Comparison of ENCODE assay signal across 8 cellular contexts in the genomic region with DNA sequence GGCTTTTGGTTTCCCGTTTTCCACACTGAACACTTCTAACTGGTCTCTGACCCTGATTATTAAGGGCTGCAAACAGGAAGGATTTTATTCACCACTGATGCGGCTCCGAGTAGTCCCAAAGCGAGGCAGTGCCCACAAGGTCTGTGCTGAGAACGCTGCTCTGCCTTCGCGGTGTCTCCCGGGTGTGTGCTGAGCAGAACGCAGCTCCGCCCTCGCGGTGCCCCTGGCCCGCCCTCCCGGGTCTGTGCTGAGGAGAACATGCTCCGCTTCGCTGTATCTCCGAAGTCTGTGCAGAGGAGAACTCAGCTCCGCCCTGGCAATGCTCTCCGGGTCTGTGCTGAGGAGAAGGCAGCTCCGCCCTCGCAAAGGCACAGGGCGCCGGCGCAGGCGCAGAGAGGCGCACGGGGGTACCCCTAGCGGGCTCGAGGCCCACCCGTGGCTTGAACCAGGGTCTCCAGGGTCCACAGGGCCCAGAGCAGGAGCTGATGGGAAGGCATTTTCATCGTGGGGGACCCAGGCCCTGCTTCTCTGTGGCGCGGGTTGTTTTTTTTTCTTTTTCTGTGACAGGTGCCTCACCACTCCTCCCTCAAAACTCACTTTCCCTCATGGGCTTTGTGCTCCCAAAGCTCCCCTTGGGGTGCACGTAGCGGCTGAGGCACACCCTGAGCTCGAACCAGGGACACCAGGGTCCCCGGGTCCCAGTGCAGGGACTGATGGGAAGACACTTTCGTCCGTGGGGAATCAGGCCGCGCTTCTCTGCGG.
DNase-seq lines count a peak whose midpoint lies in the region; ATAC-seq and TF ChIP-seq lines count a peak whose summit lies in the region.
"Not testable (repeated sequence)": the region's sequence is repeated elsewhere in the genome, so short reads cannot be mapped to it uniquely, and the experiment has no call there.

No MANE protein-coding gene starts in this region.

- peaks cover 0 to 17% (median 13%) of the 10 kb centered on the region in 4 donors for H3K4me1 ChIP-seq in esophagus muscularis mucosa
- H3K4me1 ChIP-seq in upper lobe of right lung: not testable (repeated sequence)

- TF ChIP-seq CTCF in esophagus muscularis mucosa (IDR thresholded peaks at IDR 0.05); upper lobe of right lung (IDR thresholded peaks at IDR 0.05): not testable (repeated sequence)

- TF ChIP-seq POLR2A in esophagus muscularis mucosa (IDR thresholded peaks at IDR 0.05; ENCODE audit: low read depth): not testable (repeated sequence)

- H3K27me3 ChIP-seq in esophagus muscularis mucosa, upper lobe of right lung: not testable (repeated sequence)

- intact Hi-C loops in esophagus muscularis mucosa (cut with DNase I); upper lobe of right lung (cut with DNase I): not testable (repeated sequence)

- DNase-seq in NAMALWA (ENCODE audit: low spot score) (peak; percentile 79), mesenteric fat pad (ENCODE audit: low spot score) (peak; percentile 78), upper lobe of right lung (peak; percentile 95)
- peak; percentile 74 for DNase-seq in activated CD4-positive, CD25-positive, alpha-beta regulatory T cell treated with anti-CD3 and anti-CD28 coated beads, Interleukin-2, amount 50 U/mL, for 16 hours (ENCODE audit: low read depth, low spot score)
- peak; percentile 49 to 85 (median 67) for DNase-seq in activated naive CD4-positive, alpha-beta T cell (lab: John Stamatoyannopoulos, UW)
- not testable (repeated sequence) for DNase-seq in esophagus muscularis mucosa (ENCODE audit: extremely low spot score)
- DNase-seq in stimulated activated CD4-positive, alpha-beta T cell treated with anti-CD3 and anti-CD28 coated beads, Interleukin-2, amount 100 ng/mL, for 24 hours: peak; percentile 86 to 88

- WGBS in esophagus muscularis mucosa: 75% methylated on average over 4 of the region's 42 CpGs

- H3K4me3 ChIP-seq in esophagus muscularis mucosa (peak overlapping the region; percentile 32 to 52 (median 42)), upper lobe of right lung (peak overlapping the region; percentile 25)

- not testable (repeated sequence) for H3K9me3 ChIP-seq in esophagus muscularis mucosa, upper lobe of right lung

- H3K36me3 ChIP-seq in esophagus muscularis mucosa, upper lobe of right lung: not testable (repeated sequence)

- H3K27ac ChIP-seq in esophagus muscularis mucosa (replicated peaks in 1 of 4): peak overlapping the region; percentile 57 to 85 (median 69)
- H3K27ac ChIP-seq in upper lobe of right lung: not testable (repeated sequence)

- TF ChIP-seq EP300 in esophagus muscularis mucosa (IDR thresholded peaks at IDR 0.05): not testable (repeated sequence)

- ATAC-seq in GM18499 (IDR thresholded peaks at IDR 0.05; ENCODE audit: insufficient read depth, unreplicated experiment) (peak; percentile 60), upper lobe of right lung (peak; percentile 32)
